14 cellular contexts compared by ENCODE assay signal in the genomic region with DNA sequence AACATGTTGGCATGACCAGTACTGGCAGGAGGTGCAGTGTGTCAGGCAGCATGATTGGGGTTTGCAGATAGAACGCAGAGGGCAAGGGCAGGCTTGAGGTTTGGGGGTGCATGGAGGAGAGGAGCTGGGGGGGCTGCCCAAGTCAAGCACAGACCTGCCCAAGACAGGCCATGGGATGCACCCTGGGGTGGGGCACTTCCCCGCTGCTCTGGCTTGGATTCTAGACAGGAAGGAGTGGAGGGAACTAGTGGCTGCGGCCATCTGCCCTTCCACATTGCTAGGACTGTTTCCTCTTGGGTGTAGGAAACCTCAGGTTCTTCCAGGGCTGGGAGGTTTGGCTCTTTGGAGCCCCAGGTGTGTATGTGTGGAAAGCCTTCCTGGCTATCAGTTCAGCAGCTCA. TPM values are rescaled to one million over a fixed set of nuclear protein-coding genes. Genes with fewer than 3 reads are reported as not detected.
DNase-seq lines count a peak whose midpoint lies in the region; ATAC-seq, FAIRE-seq and TF ChIP-seq lines count a peak whose summit lies in the region.
"Had no signal": no experiment of that assay in that cellular context is flagged by ENCODE, and none has a peak within 500 bp of the region (broad histone marks: within the 10 kb centered on the region; RNA-seq: fewer than 3 reads in every experiment).

No MANE protein-coding gene starts in this region.

- peaks cover 27% of the 10 kb centered on the region for H4K20me1 ChIP-seq in HepG2 (ENCODE audit: insufficient read depth, low read length)

- peak overlapping the region; percentile 98 for H3K4me2 ChIP-seq in HepG2 (ENCODE audit: low read depth, low read length)

- TF ChIP-seq CTCF in HepG2 (CRISPR knock-in tag; IDR thresholded peaks at IDR 0.05), result no peak
- TF ChIP-seq CTCF in right lobe of liver (IDR thresholded peaks at IDR 0.05), result no peak
- TF ChIP-seq CTCF in kidney (IDR thresholded peaks at IDR 0.05; ENCODE audit: borderline replicate concordance, extremely low read depth, insufficient read depth), result no peak
- TF ChIP-seq CTCF in upper lobe of right lung (IDR thresholded peaks at IDR 0.05), result no peak

- DNase-seq in HepG2 (ENCODE audit: low spot score) (no peak), right lobe of liver (no peak), T-cell (no peak), kidney (no peak), upper lobe of right lung (no peak), COLO829 (ENCODE audit: low spot score) (no peak), NCI-H446 treated with DMSO at 0.1 percent for 48 hours (lab: John Stamatoyannopoulos, UW) (no peak), urothelium cell line (ENCODE audit: low spot score) (no peak)
- DNase-seq: NCI-H1436, NCI-H510A treated with DMSO at 0.1 percent for 48 hours had no signal

- no peak overlapping the region for H3K27ac Mint-ChIP-seq in T-cell

- H3K4me1 ChIP-seq in HepG2 (ENCODE audit: insufficient read depth, low read length) (peaks cover 37% of the 10 kb centered on the region), right lobe of liver (peaks cover 0 to 41% (median 25%) of the 10 kb centered on the region in 4 donors), kidney (ENCODE audit: control insufficient read depth in 1 of 2, insufficient read depth in 1 of 2, low read depth in 1 of 2, low read length in 2 of 2) (peaks cover 18 to 32% of the 10 kb centered on the region in 2 donors), upper lobe of right lung (peaks cover 56% of the 10 kb centered on the region)

- peaks cover 61% of the 10 kb centered on the region for H3K79me2 ChIP-seq in HepG2 (ENCODE audit: insufficient read depth, low read length)

- no peak for TF ChIP-seq RAD21 in HepG2 (CRISPR knock-in tag; IDR thresholded peaks at IDR 0.05)

- CTCF ChIA-PET in HepG2 (lab: Yijun Ruan, JAX; ENCODE audit: low intra/inter-chr PET ratio, low total read pairs), result no interaction called here
- CTCF ChIA-PET in T-cell (lab: Charles Lee), result interaction anchor here in 1 of 2 donors (0.5 kb wide), 1 partner anchor 1553 kb away, joined by 4 read pairs; no protein-coding TSS in a partner anchor

- no peaks in the 10 kb centered on the region for H3K9me3 Mint-ChIP-seq in T-cell
- H3K9me3 Mint-ChIP-seq: activated T-helper 2 cell treated with anti-CD3 and anti-CD28 coated beads, Interferon-gamma antibody, Interleukin-2, Interleukin-4, amounts not matched to agents 10 μg/mL and 5 μg/mL and 100 μg/mL, durations not matched to agents 14 hours and 24 hours and 36 hours had no signal

- H3K27ac ChIP-seq in HepG2 (ENCODE audit: extremely low read length, insufficient read depth, low read length), result no peak overlapping the region
- no peak overlapping the region for H3K27ac ChIP-seq in right lobe of liver
- H3K27ac ChIP-seq in kidney (ENCODE audit: low read depth in 2 of 2, low read length in 2 of 2), result peak overlapping the region in 1 of 2 donors; percentile 13
- H3K27ac ChIP-seq in upper lobe of right lung, result peak overlapping the region; percentile 18
- H3K27ac ChIP-seq: foreskin keratinocyte had no signal

- TF ChIP-seq POLR2A in HepG2 (IDR thresholded peaks at IDR 0.05; ENCODE audit: insufficient read depth in 1 of 2, low read depth in 2 of 2, low read length in 2 of 2) (no peak), right lobe of liver (IDR thresholded peaks at IDR 0.05) (no peak)

- H3K4me3 ChIP-seq in HepG2 (replicated peaks in 1 of 3; ENCODE audit: insufficient read depth in 1 of 3, low read depth in 2 of 3, low read length in 3 of 3) (peak overlapping the region in 1 of 3 experiments; percentile 97; a peak in 1 of 6 replicates), right lobe of liver (no peak overlapping the region), kidney (ENCODE audit: low read length in 2 of 2) (peak overlapping the region; percentile 14 to 92), upper lobe of right lung (peak overlapping the region; percentile 99)
- H3K4me3 ChIP-seq: K562 had no signal

- POLR2A ChIA-PET in HepG2 (lab: Yijun Ruan, JAX), result interaction anchor here (0.7 to 1.2 kb wide), 3 partner anchors 8 to 67 kb away, joined by 3 read pairs; no protein-coding TSS in a partner anchor
- POLR2A ChIA-PET in T-cell (lab: Charles Lee), result no interaction called here

- peak overlapping the region; percentile 93; the same call in 1 of the 2 replicates for H3K9ac ChIP-seq in HepG2 (ENCODE audit: insufficient read depth, low read depth, low read length)
- H3K9ac ChIP-seq in kidney (ENCODE audit: low read length in 2 of 2), result peak overlapping the region in 1 of 2 donors; percentile 43

- H3K27me3 Mint-ChIP-seq in T-cell, result no peaks in the 10 kb centered on the region

- H2AFZ ChIP-seq in HepG2 (ENCODE audit: low read length), result no peak overlapping the region

- no peak for FAIRE-seq in HepG2 (lab: Jason Lieb, UNC)
- FAIRE-seq in kidney (lab: Jason Lieb, UNC), result no peak
- FAIRE-seq in urothelium cell line (lab: Jason Lieb, UNC), result no peak
- FAIRE-seq: GM19239, K562 had no signal

- peaks cover 0 to 2% of the 10 kb centered on the region in 2 experiments; a peak in 2 of 5 replicates for H3K27me3 ChIP-seq in HepG2 (ENCODE audit: control insufficient read depth in 1 of 2, insufficient read depth in 2 of 2, low read length in 2 of 2)
- H3K27me3 ChIP-seq in right lobe of liver, result no peaks in the 10 kb centered on the region
- no peaks in the 10 kb centered on the region for H3K27me3 ChIP-seq in upper lobe of right lung
- H3K27me3 ChIP-seq: foreskin keratinocyte had no signal

- TF ChIP-seq EP300 in HepG2 (IDR thresholded peaks at IDR 0.05; ENCODE audit: low read depth in 2 of 2, low read length in 2 of 2) (no peak), HepG2 (CRISPR knock-in tag; IDR thresholded peaks at IDR 0.05; ENCODE audit: borderline replicate concordance) (no peak)

- ATAC-seq in HepG2 (no peak), right lobe of liver (no peak), T-cell (replicated peaks in 1 of 4) (no peak), upper lobe of right lung (no peak)
- ATAC-seq: foreskin keratinocyte, K562 had no signal

- 100% methylated on average over 2 of the region's 3 CpGs for WGBS in HepG2 (ENCODE audit: low lambda C conversion rate)
- 86% methylated on average over 1 of the region's 3 CpGs for WGBS in right lobe of liver (ENCODE audit: insufficient coverage, low coverage, low lambda C conversion rate, missing lambda C conversion rate)

- H3K36me3 ChIP-seq in HepG2 (replicated peaks in 1 of 2; ENCODE audit: control insufficient read depth in 1 of 2, insufficient read depth in 2 of 2, low read length in 2 of 2), result peaks cover 8 to 21% of the 10 kb centered on the region in 2 experiments; a peak in 4 of 5 replicates
- H3K36me3 ChIP-seq in right lobe of liver, result peaks cover 0 to 7% (median 2%) of the 10 kb centered on the region in 4 donors
- H3K36me3 ChIP-seq in kidney (ENCODE audit: control insufficient read depth in 1 of 2, insufficient read depth in 2 of 2, low read length in 2 of 2), result peaks cover 0 to 8% of the 10 kb centered on the region in 2 donors
- peaks cover 11% of the 10 kb centered on the region for H3K36me3 ChIP-seq in upper lobe of right lung

- H3K4me3 Mint-ChIP-seq in T-cell, result peak overlapping the region in 2 of 3 donors; percentile 2 to 85

- intact Hi-C loops in HepG2 (cut with micrococcal nuclease; ENCODE audit: unreplicated experiment), result no loop called here
- intact Hi-C loops in right lobe of liver (cut with DNase I), result no loop called here
- intact Hi-C loops in kidney (cut with DNase I), result no loop called here
- intact Hi-C loops in upper lobe of right lung (cut with DNase I), result no loop called here

- H3K36me3 Mint-ChIP-seq in T-cell, result no peaks in the 10 kb centered on the region

- no TSS peak for BruUV-seq in HepG2 (replicated peaks; lab: Mats Ljungman, UMichigan)

- H3K4me1 Mint-ChIP-seq in T-cell, result peaks cover 45 to 50% (median 50%) of the 10 kb centered on the region in 3 donors

- in situ Hi-C loops in HepG2 (cut with HindIII; ENCODE audit: extremely low pct_ligation_motif_present, low pct_unique_long_range_greater_than_20kb), result no loop called here

- H3K9me3 ChIP-seq in HepG2 (ENCODE audit: low read length) (no peaks in the 10 kb centered on the region), right lobe of liver (no peaks in the 10 kb centered on the region), kidney (ENCODE audit: control insufficient read depth in 1 of 2, low read length in 2 of 2) (no peaks in the 10 kb centered on the region), upper lobe of right lung (no peaks in the 10 kb centered on the region)

RNA-seq across cellular contexts. Expression of gene PDXK, which starts 3.0 kb away (rescaled TPM):
- total RNA-seq in HepG2 (2016; rRNA removed; fragmentation: Illumina TruSeq; extraction: Trizol) (114 and 151 TPM in 2 replicates), right lobe of liver (10 to 100 TPM; 52.9 to 87.5 (median 58.9) TPM), T-cell (100 to 1,000 TPM in 1 of 5 donors, 10 to 100 TPM in 4; 70.8 to 100 (median 80.2) TPM), kidney (210 TPM), upper lobe of right lung (280 TPM)
- total RNA-seq in HepG2 (2016; cell fraction: cytosol; rRNA removed; fragmentation: Illumina TruSeq; extraction: Trizol; ENCODE audit: low read depth), result 28.6 and 35.2 TPM in 2 replicates
- total RNA-seq in HepG2 (2016; cell fraction: insoluble cytoplasmic fraction; rRNA removed; fragmentation: Illumina TruSeq; extraction: Trizol), result 115 and 149 TPM in 2 replicates
- total RNA-seq in HepG2 (2016; cell fraction: membrane; rRNA removed; fragmentation: Illumina TruSeq; extraction: Trizol), result 62.0 and 68.5 TPM in 2 replicates
- total RNA-seq in HepG2 (2016; cell fraction: nucleus; rRNA removed; fragmentation: Illumina TruSeq; extraction: Trizol), result 61.1 and 71.3 TPM in 2 replicates
- polyA plus RNA-seq in HepG2 (2011; rRNA removed) (165 and 184 TPM in 2 replicates), kidney (ENCODE audit: insufficient read depth, low read depth, low replicate concordance) (122 TPM)
- polyA plus RNA-seq in HepG2 (2011; cell fraction: cytosol; rRNA removed), result 146 and 162 TPM in 2 replicates
- polyA plus RNA-seq in HepG2 (2011; cell fraction: nucleus; rRNA removed), result 215 and 264 TPM in 2 replicates
- polyA plus RNA-seq in HepG2 (2012), result 82.4 and 87.9 TPM in 2 replicates
- polyA plus RNA-seq in HepG2 (2016; cell fraction: cytosol; fragmentation: Illumina TruSeq; extraction: Trizol; ENCODE audit: low read depth), result 45.4 and 55.7 TPM in 2 replicates
- 135 and 141 TPM in 2 replicates for polyA plus RNA-seq in HepG2 (2016; cell fraction: insoluble cytoplasmic fraction; fragmentation: Illumina TruSeq; extraction: Trizol; ENCODE audit: low read depth)
- 56.2 and 56.5 TPM in 2 replicates for polyA plus RNA-seq in HepG2 (2016; cell fraction: membrane; fragmentation: Illumina TruSeq; extraction: Trizol; ENCODE audit: low read depth)
- polyA plus RNA-seq in HepG2 (2016; cell fraction: nucleus; fragmentation: Illumina TruSeq; extraction: Trizol; ENCODE audit: insufficient read depth, low read depth), result 113 and 114 TPM in 2 replicates
- polyA minus RNA-seq in HepG2 (2011; rRNA and poly(A)+ RNA removed; ENCODE audit: low replicate concordance), result 159 and 241 TPM in 2 replicates
- 48.1 and 61.1 TPM in 2 replicates for polyA minus RNA-seq in HepG2 (2011; cell fraction: cytosol; rRNA and poly(A)+ RNA removed)
- 60.5 and 61.0 TPM in 2 replicates for polyA minus RNA-seq in HepG2 (2011; cell fraction: nucleus; rRNA and poly(A)+ RNA removed)

RNA-seq across cellular contexts. Expression of gene CSTB, which starts 54.2 kb away (rescaled TPM):
- total RNA-seq in HepG2 (2016; rRNA removed; fragmentation: Illumina TruSeq; extraction: Trizol) (11.7 and 15.8 TPM in 2 replicates), right lobe of liver (100 to 1,000 TPM in 1 of 6 experiments, 10 to 100 TPM in 5; 16.6 to 137 (median 23.2) TPM), T-cell (10 to 100 TPM; 19.0 to 34.7 (median 25.9) TPM), kidney (74.5 TPM), upper lobe of right lung (148 TPM)
- total RNA-seq in HepG2 (2016; cell fraction: cytosol; rRNA removed; fragmentation: Illumina TruSeq; extraction: Trizol; ENCODE audit: low read depth), result 8.0 and 9.1 TPM in 2 replicates
- 11.9 and 14.9 TPM in 2 replicates for total RNA-seq in HepG2 (2016; cell fraction: insoluble cytoplasmic fraction; rRNA removed; fragmentation: Illumina TruSeq; extraction: Trizol)
- total RNA-seq in HepG2 (2016; cell fraction: membrane; rRNA removed; fragmentation: Illumina TruSeq; extraction: Trizol), result 9.8 and 11.8 TPM in 2 replicates
- total RNA-seq in HepG2 (2016; cell fraction: nucleus; rRNA removed; fragmentation: Illumina TruSeq; extraction: Trizol), result 6.6 and 7.1 TPM in 2 replicates
- polyA plus RNA-seq in HepG2 (2011; rRNA removed) (94.1 and 110 TPM in 2 replicates), kidney (ENCODE audit: insufficient read depth, low read depth, low replicate concordance) (97.8 TPM)
- 129 and 137 TPM in 2 replicates for polyA plus RNA-seq in HepG2 (2011; cell fraction: cytosol; rRNA removed)
- 53.4 and 59.2 TPM in 2 replicates for polyA plus RNA-seq in HepG2 (2011; cell fraction: nucleus; rRNA removed)
- polyA plus RNA-seq in HepG2 (2012), result 58.7 and 69.9 TPM in 2 replicates
- polyA plus RNA-seq in HepG2 (2016; cell fraction: cytosol; fragmentation: Illumina TruSeq; extraction: Trizol; ENCODE audit: low read depth), result 34.3 and 43.0 TPM in 2 replicates
- polyA plus RNA-seq in HepG2 (2016; cell fraction: insoluble cytoplasmic fraction; fragmentation: Illumina TruSeq; extraction: Trizol; ENCODE audit: low read depth), result 53.0 and 57.2 TPM in 2 replicates
- 32.8 and 40.2 TPM in 2 replicates for polyA plus RNA-seq in HepG2 (2016; cell fraction: membrane; fragmentation: Illumina TruSeq; extraction: Trizol; ENCODE audit: low read depth)
- 34.9 and 36.2 TPM in 2 replicates for polyA plus RNA-seq in HepG2 (2016; cell fraction: nucleus; fragmentation: Illumina TruSeq; extraction: Trizol; ENCODE audit: insufficient read depth, low read depth)
- polyA minus RNA-seq in HepG2 (2011; rRNA and poly(A)+ RNA removed; ENCODE audit: low replicate concordance), result 37.2 and 51.7 TPM in 2 replicates
- polyA minus RNA-seq in HepG2 (2011; cell fraction: cytosol; rRNA and poly(A)+ RNA removed), result 24.0 and 25.6 TPM in 2 replicates
- polyA minus RNA-seq in HepG2 (2011; cell fraction: nucleus; rRNA and poly(A)+ RNA removed), result 9.0 and 15.4 TPM in 2 replicates

Comparison
In these comparisons a context has a peak if more than half of its experiments do, and no peak if none do; other contexts are left out.
1. H3K4me3 ChIP-seq: peak in kidney (2 of 2) and upper lobe of right lung (single experiment); none in right lobe of liver (0 of 3).